ENCODE assay signal across 33 cellular contexts in genomic region chr17:79910985-79911361, GRCh38.
"Had no signal": no experiment of that assay in that cellular context is flagged by ENCODE, and none has a peak within 500 bp of the region (broad histone marks: within the 10 kb centered on the region; RNA-seq: fewer than 3 reads in every experiment).

No MANE protein-coding gene starts in this region.

- ATAC-seq: activated T-cell treated with anti-CD3 and anti-CD28 coated beads, Interleukin-2, amount 50 U/mL, for 72 hours; activated T-helper 17 cell treated with anti-CD3 and anti-CD28 coated beads, Interleukin-2, amount 50 U/mL, for 72 hours had no signal

- H3K9me3 ChIP-seq: SJCRH30 had no signal

- DNase-seq: activated B cell treated with CpG ODN at 0.5 μM for 24 hours; activated CD4-positive, alpha-beta memory T cell treated with anti-CD3 and anti-CD28 coated beads, Interleukin-2, amount 10 ng/mL, durations not matched to agents 7 days and 5 days; activated CD4-positive, alpha-beta T cell treated with anti-CD3 and anti-CD28 coated beads for 4 hours; activated CD4-positive, alpha-beta T cell treated with anti-CD3 and anti-CD28 coated beads, Interleukin-2, amount 50 U/mL, for 1 hour; activated CD4-positive, CD25-positive, alpha-beta regulatory T cell treated with anti-CD3 and anti-CD28 coated beads, Interleukin-2, amount 50 U/mL, for 72 hours; activated effector memory CD4-positive, alpha-beta T cell treated with anti-CD3 and anti-CD28 coated beads, Interleukin-2, amount 50 U/mL, for 16 hours; activated naive CD4-positive, alpha-beta T cell; activated naive CD4-positive, alpha-beta T cell treated with anti-CD3 and anti-CD28 coated beads, Interleukin-2, amount 50 U/mL, for 16 hours; activated naive CD8-positive, alpha-beta T cell treated with anti-CD3 and anti-CD28 coated beads for 36 hours; activated T-cell treated with anti-CD3 and anti-CD28 coated beads, Interleukin-2, amount 50 U/mL, for 1 hour; activated T-cell treated with anti-CD3 and anti-CD28 coated beads, Interleukin-2, amount 50 U/mL, for 72 hours; amniotic stem cell; brain microvascular endothelial cell; central memory CD4-positive, alpha-beta T cell; Karpas-422; KBM-7; NCI-H1105; NCI-H1417 treated with DMSO at 0.1 percent for 48 hours; NCI-H187 treated with DMSO at 0.1 percent for 48 hours; NCI-H2081; NCI-H226; NCI-H446 treated with DMSO at 0.1 percent for 48 hours; NCI-H524 treated with DMSO at 0.1 percent for 48 hours; NCI-H748 treated with DMSO at 0.1 percent for 48 hours; NK-92 treated with Interleukin-12 subunit alpha and Interleukin-12 subunit beta, amount 100 ng/mL, for 24 hours; PC-9; SHP77; SJCRH30 had no signal

- H3K36me3 ChIP-seq: brain microvascular endothelial cell, SJCRH30 had no signal

- H2AFZ ChIP-seq: PC-9 had no signal

- H3K27ac Mint-ChIP-seq: activated B cell treated with CpG ODN at 0.5 μM for 24 hours; activated CD4-positive, alpha-beta memory T cell treated with anti-CD3 and anti-CD28 coated beads, Interleukin-2, amount 10 ng/mL, durations not matched to agents 7 days and 5 days; activated naive CD8-positive, alpha-beta T cell treated with anti-CD3 and anti-CD28 coated beads for 36 hours; activated T-cell treated with anti-CD3 and anti-CD28 coated beads, Interleukin-2, amount 50 U/mL, for 72 hours; activated T-helper 17 cell treated with anti-CD3 and anti-CD28 coated beads, Interleukin-2, amount 50 U/mL, for 72 hours; T-helper 1 cell treated with Interleukin-12 subunit alpha and Interleukin-12 subunit beta and Interleukin-4 antibody, amounts not matched to agents 30 μg/mL and 1 μg/mL, for 36 hours; T-helper 2 cell treated with Interferon-gamma antibody and Interleukin-4, amounts not matched to agents 5 μg/mL and 100 μg/mL, for 36 hours had no signal

- H3K36me3 Mint-ChIP-seq: activated naive CD8-positive, alpha-beta T cell treated with anti-CD3 and anti-CD28 coated beads for 36 hours had no signal

- H3K4me3 ChIP-seq: PC-9, SJCRH30, SK-N-MC had no signal

- H3K27ac ChIP-seq: brain microvascular endothelial cell, PC-9, RWPE1, SJCRH30, SK-N-MC had no signal

- H3K4me3 Mint-ChIP-seq: activated B cell treated with CpG ODN at 0.5 μM for 24 hours; activated CD4-positive, alpha-beta memory T cell treated with anti-CD3 and anti-CD28 coated beads, Interleukin-2, amount 10 ng/mL, durations not matched to agents 7 days and 5 days; activated naive CD8-positive, alpha-beta T cell treated with anti-CD3 and anti-CD28 coated beads for 36 hours; activated T-cell treated with anti-CD3 and anti-CD28 coated beads, Interleukin-2, amount 50 U/mL, for 72 hours; activated T-helper 17 cell treated with anti-CD3 and anti-CD28 coated beads, Interleukin-2, amount 50 U/mL, for 72 hours; T-helper 1 cell treated with Interleukin-12 subunit alpha and Interleukin-12 subunit beta and Interleukin-4 antibody, amounts not matched to agents 30 μg/mL and 1 μg/mL, for 36 hours; T-helper 2 cell treated with Interferon-gamma antibody and Interleukin-4, amounts not matched to agents 5 μg/mL and 100 μg/mL, for 36 hours had no signal

- H3K9me3 Mint-ChIP-seq: activated B cell treated with CpG ODN at 0.5 μM for 24 hours; activated CD4-positive, alpha-beta memory T cell treated with anti-CD3 and anti-CD28 coated beads, Interleukin-2, amount 10 ng/mL, durations not matched to agents 7 days and 5 days; activated naive CD8-positive, alpha-beta T cell treated with anti-CD3 and anti-CD28 coated beads for 36 hours; activated T-cell treated with anti-CD3 and anti-CD28 coated beads, Interleukin-2, amount 50 U/mL, for 72 hours; activated T-helper 17 cell treated with anti-CD3 and anti-CD28 coated beads, Interleukin-2, amount 50 U/mL, for 72 hours; T-helper 1 cell treated with Interleukin-12 subunit alpha and Interleukin-12 subunit beta and Interleukin-4 antibody, amounts not matched to agents 30 μg/mL and 1 μg/mL, for 36 hours; T-helper 2 cell treated with Interferon-gamma antibody and Interleukin-4, amounts not matched to agents 5 μg/mL and 100 μg/mL, for 36 hours had no signal

- H3K4me2 ChIP-seq: PC-9 had no signal

- H3K4me1 Mint-ChIP-seq: activated CD4-positive, alpha-beta memory T cell treated with anti-CD3 and anti-CD28 coated beads, Interleukin-2, amount 10 ng/mL, durations not matched to agents 7 days and 5 days; activated naive CD8-positive, alpha-beta T cell treated with anti-CD3 and anti-CD28 coated beads for 36 hours; activated T-helper 17 cell treated with anti-CD3 and anti-CD28 coated beads, Interleukin-2, amount 50 U/mL, for 72 hours had no signal

- H3K4me1 ChIP-seq: SJCRH30 had no signal
